ENCODE assay signal across 29 cellular contexts in genomic region chr12:59811991-59812390, GRCh38.
"Had no signal": no experiment of that assay in that cellular context is flagged by ENCODE, and none has a peak within 500 bp of the region (broad histone marks: within the 10 kb centered on the region; RNA-seq: fewer than 3 reads in every experiment).

No MANE protein-coding gene starts in this region.

- H3K36me3 Mint-ChIP-seq: activated naive CD4-positive, alpha-beta T cell treated with anti-CD3 and anti-CD28 coated beads, Interleukin-2, amount 50 U/mL, for 24 hours; activated naive CD8-positive, alpha-beta T cell treated with anti-CD3 and anti-CD28 coated beads, Interleukin-2, amount 10 ng/mL, durations not matched to agents 7 days and 5 days had no signal

- H3K4me3 Mint-ChIP-seq: activated CD4-positive, alpha-beta T cell treated with anti-CD3 and anti-CD28 coated beads, Interleukin-2, amount 10 ng/mL, durations not matched to agents 24 days and 14 days; activated CD8-positive, alpha-beta T cell treated with anti-CD3 and anti-CD28 coated beads, Interleukin-2, amount 10 ng/mL, durations not matched to agents 7 days and 5 days; activated naive CD4-positive, alpha-beta T cell treated with anti-CD3 and anti-CD28 coated beads, Interleukin-2, amount 50 U/mL, for 24 hours; activated naive CD8-positive, alpha-beta T cell treated with anti-CD3 and anti-CD28 coated beads, Interleukin-2, amount 10 ng/mL, durations not matched to agents 7 days and 5 days; activated T-cell treated with anti-CD3 and anti-CD28 coated beads, Interleukin-2, amount 50 U/mL, for 24 hours; central memory CD8-positive, alpha-beta T cell; T-helper 1 cell treated with Interleukin-12 subunit alpha and Interleukin-12 subunit beta and Interleukin-4 antibody, amounts not matched to agents 30 μg/mL and 1 μg/mL, for 36 hours; T-helper 2 cell treated with Interferon-gamma antibody and Interleukin-4, amounts not matched to agents 5 μg/mL and 100 μg/mL, for 36 hours had no signal

- ATAC-seq: activated CD8-positive, alpha-beta T cell treated with anti-CD3 and anti-CD28 coated beads, Interleukin-2, amount 10 ng/mL, durations not matched to agents 7 days and 5 days; Panc1 had no signal

- H3K27me3 Mint-ChIP-seq: activated naive CD8-positive, alpha-beta T cell treated with anti-CD3 and anti-CD28 coated beads, Interleukin-2, amount 10 ng/mL, durations not matched to agents 7 days and 5 days had no signal

- H3K9me3 ChIP-seq: ascending aorta, SJSA1, SK-N-SH had no signal

- H3K36me3 ChIP-seq: ascending aorta, cardiac muscle cell, SJSA1 had no signal

- FAIRE-seq: TTC549 had no signal

- H3K9ac ChIP-seq: SK-N-SH had no signal

- H3K4me2 ChIP-seq: SK-N-SH had no signal

- DNase-seq: activated CD4-positive, alpha-beta T cell treated with anti-CD3 and anti-CD28 coated beads, Interleukin-2, amount 10 ng/mL, durations not matched to agents 24 days and 14 days; activated CD4-positive, alpha-beta T cell treated with anti-CD3 and anti-CD28 coated beads, Interleukin-2, amount 50 U/mL, for 4 hours; activated CD8-positive, alpha-beta T cell treated with anti-CD3 and anti-CD28 coated beads, Interleukin-2, amount 10 ng/mL, durations not matched to agents 7 days and 5 days; activated gamma-delta T cell; activated naive CD4-positive, alpha-beta T cell treated with Interleukin-2 at 50 U/mL for 16 hours; activated naive CD8-positive, alpha-beta T cell treated with anti-CD3 and anti-CD28 coated beads, Interleukin-2, amount 10 ng/mL, durations not matched to agents 7 days and 5 days; activated T-cell treated with anti-CD3 and anti-CD28 coated beads, Interleukin-2, amount 50 U/mL, for 24 hours; amygdala; MM.1S; MV-4-11; NCI-H1092; NCI-H1436 treated with DMSO at 0.1 percent for 48 hours; NCI-H1694 treated with DMSO at 0.1 percent for 48 hours; NCI-H2029; NCI-H345; NCI-H524 treated with DMSO at 0.1 percent for 48 hours; RPMI8226; SHP77 treated with DMSO at 0.1 percent for 48 hours; SK-N-SH had no signal

- H3K4me1 ChIP-seq: ascending aorta, SJSA1 had no signal

- H3K4me1 Mint-ChIP-seq: activated CD4-positive, alpha-beta T cell treated with anti-CD3 and anti-CD28 coated beads, Interleukin-2, amount 10 ng/mL, durations not matched to agents 24 days and 14 days; activated naive CD4-positive, alpha-beta T cell treated with anti-CD3 and anti-CD28 coated beads, Interleukin-2, amount 50 U/mL, for 24 hours; activated naive CD8-positive, alpha-beta T cell treated with anti-CD3 and anti-CD28 coated beads, Interleukin-2, amount 10 ng/mL, durations not matched to agents 7 days and 5 days; central memory CD8-positive, alpha-beta T cell had no signal

- H3K9me2 ChIP-seq: SK-N-SH had no signal

- H3K27ac Mint-ChIP-seq: activated CD4-positive, alpha-beta T cell treated with anti-CD3 and anti-CD28 coated beads, Interleukin-2, amount 10 ng/mL, durations not matched to agents 24 days and 14 days; activated CD8-positive, alpha-beta T cell treated with anti-CD3 and anti-CD28 coated beads, Interleukin-2, amount 10 ng/mL, durations not matched to agents 7 days and 5 days; activated naive CD4-positive, alpha-beta T cell treated with anti-CD3 and anti-CD28 coated beads, Interleukin-2, amount 50 U/mL, for 24 hours; activated naive CD8-positive, alpha-beta T cell treated with anti-CD3 and anti-CD28 coated beads, Interleukin-2, amount 10 ng/mL, durations not matched to agents 7 days and 5 days; activated T-cell treated with anti-CD3 and anti-CD28 coated beads, Interleukin-2, amount 50 U/mL, for 24 hours; activated T-helper 2 cell treated with anti-CD3 and anti-CD28 coated beads, Interferon-gamma antibody, Interleukin-2, Interleukin-4, amounts not matched to agents 10 μg/mL and 5 μg/mL and 100 μg/mL, durations not matched to agents 14 hours and 24 hours and 36 hours; T-helper 1 cell treated with Interleukin-12 subunit alpha and Interleukin-12 subunit beta and Interleukin-4 antibody, amounts not matched to agents 30 μg/mL and 1 μg/mL, for 36 hours; T-helper 2 cell treated with Interferon-gamma antibody and Interleukin-4, amounts not matched to agents 5 μg/mL and 100 μg/mL, for 36 hours had no signal

- H3K4me3 ChIP-seq: ascending aorta, cardiac muscle cell, SJSA1 had no signal

- H3K27me3 ChIP-seq: ascending aorta, cardiac muscle cell had no signal

- H3K9me3 Mint-ChIP-seq: activated CD4-positive, alpha-beta T cell treated with anti-CD3 and anti-CD28 coated beads, Interleukin-2, amount 10 ng/mL, durations not matched to agents 24 days and 14 days; activated T-helper 2 cell treated with anti-CD3 and anti-CD28 coated beads, Interferon-gamma antibody, Interleukin-2, Interleukin-4, amounts not matched to agents 10 μg/mL and 5 μg/mL and 100 μg/mL, durations not matched to agents 14 hours and 24 hours and 36 hours; T-helper 1 cell treated with Interleukin-12 subunit alpha and Interleukin-12 subunit beta and Interleukin-4 antibody, amounts not matched to agents 30 μg/mL and 1 μg/mL, for 36 hours; T-helper 2 cell treated with Interferon-gamma antibody and Interleukin-4, amounts not matched to agents 5 μg/mL and 100 μg/mL, for 36 hours had no signal

- H3K27ac ChIP-seq: ascending aorta, cardiac muscle cell, SJSA1 had no signal
